25 cellular contexts compared by ENCODE assay signal in genomic region chr17:80269405-80269807, GRCh38.
"Had no signal": no experiment of that assay in that cellular context is flagged by ENCODE, and none has a peak within 500 bp of the region (broad histone marks: within the 10 kb centered on the region; RNA-seq: fewer than 3 reads in every experiment).

No MANE protein-coding gene starts in this region.

- H3K27me3 Mint-ChIP-seq: activated CD4-positive, alpha-beta T cell treated with anti-CD3 and anti-CD28 coated beads, Interleukin-2, amount 10 ng/mL, durations not matched to agents 24 days and 14 days; activated CD8-positive, alpha-beta T cell treated with anti-CD3 and anti-CD28 coated beads for 36 hours; activated naive CD4-positive, alpha-beta T cell treated with anti-CD3 and anti-CD28 coated beads, Interleukin-2, amount 50 U/mL, for 24 hours; activated naive CD8-positive, alpha-beta T cell treated with anti-CD3 and anti-CD28 coated beads, Interleukin-2, amount 10 ng/mL, durations not matched to agents 7 days and 5 days; activated T-cell treated with anti-CD3 and anti-CD28 coated beads, Interleukin-2, amount 50 U/mL, for 24 hours; central memory CD8-positive, alpha-beta T cell had no signal

- DNase-seq: activated CD4-positive, alpha-beta T cell treated with anti-CD3 and anti-CD28 coated beads, Interleukin-2, amount 10 ng/mL, durations not matched to agents 24 days and 14 days; activated CD4-positive, alpha-beta T cell treated with anti-CD3 and anti-CD28 coated beads, Interleukin-2, amount 50 U/mL, for 4 hours; activated CD8-positive, alpha-beta T cell treated with anti-CD3 and anti-CD28 coated beads for 36 hours; activated gamma-delta T cell; activated naive CD4-positive, alpha-beta T cell treated with Interleukin-2 at 50 U/mL for 16 hours; activated naive CD8-positive, alpha-beta T cell treated with anti-CD3 and anti-CD28 coated beads, Interleukin-2, amount 10 ng/mL, durations not matched to agents 7 days and 5 days; activated T-cell treated with anti-CD3 and anti-CD28 coated beads, Interleukin-2, amount 50 U/mL, for 24 hours; Karpas-422; NCI-H1105; NCI-H1417 treated with DMSO at 0.1 percent for 48 hours; NCI-H1694; NCI-H2029; NCI-H345; NCI-H524 treated with DMSO at 0.1 percent for 48 hours; OCI-M1; Right ventricle myocardium superior; SW 1271; T-helper 1 cell; T-helper 2 cell; T-helper 9 cell had no signal

- H3K4me3 ChIP-seq: ascending aorta, cardiac muscle cell had no signal

- H3K27me3 ChIP-seq: ascending aorta, cardiac muscle cell had no signal

- H3K9me3 ChIP-seq: ascending aorta had no signal

- H3K9me3 Mint-ChIP-seq: activated naive CD4-positive, alpha-beta T cell treated with anti-CD3 and anti-CD28 coated beads, Interleukin-2, amount 50 U/mL, for 24 hours; activated naive CD8-positive, alpha-beta T cell treated with anti-CD3 and anti-CD28 coated beads, Interleukin-2, amount 10 ng/mL, durations not matched to agents 7 days and 5 days; activated T-cell treated with anti-CD3 and anti-CD28 coated beads, Interleukin-2, amount 50 U/mL, for 24 hours; activated T-helper 2 cell treated with anti-CD3 and anti-CD28 coated beads, Interferon-gamma antibody, Interleukin-2, Interleukin-4, amounts not matched to agents 10 μg/mL and 5 μg/mL and 100 μg/mL, durations not matched to agents 14 hours and 24 hours and 36 hours; central memory CD8-positive, alpha-beta T cell had no signal

- H3K27ac Mint-ChIP-seq: activated CD8-positive, alpha-beta T cell treated with anti-CD3 and anti-CD28 coated beads for 36 hours; activated naive CD8-positive, alpha-beta T cell treated with anti-CD3 and anti-CD28 coated beads, Interleukin-2, amount 10 ng/mL, durations not matched to agents 7 days and 5 days; activated T-cell treated with anti-CD3 and anti-CD28 coated beads, Interleukin-2, amount 50 U/mL, for 24 hours had no signal

- H3K36me3 ChIP-seq: cardiac muscle cell had no signal

- H3K4me1 ChIP-seq: ascending aorta had no signal

- H3K4me3 Mint-ChIP-seq: activated CD4-positive, alpha-beta T cell treated with anti-CD3 and anti-CD28 coated beads, Interleukin-2, amount 10 ng/mL, durations not matched to agents 24 days and 14 days; activated CD8-positive, alpha-beta T cell treated with anti-CD3 and anti-CD28 coated beads for 36 hours; activated naive CD4-positive, alpha-beta T cell treated with anti-CD3 and anti-CD28 coated beads, Interleukin-2, amount 50 U/mL, for 24 hours; activated naive CD8-positive, alpha-beta T cell treated with anti-CD3 and anti-CD28 coated beads, Interleukin-2, amount 10 ng/mL, durations not matched to agents 7 days and 5 days; activated T-cell treated with anti-CD3 and anti-CD28 coated beads, Interleukin-2, amount 50 U/mL, for 24 hours; central memory CD8-positive, alpha-beta T cell had no signal

- ATAC-seq: activated CD8-positive, alpha-beta T cell treated with anti-CD3 and anti-CD28 coated beads for 36 hours had no signal

- H3K27ac ChIP-seq: ascending aorta, cardiac muscle cell had no signal
